Comparison of ENCODE assay signal across 1 cellular context in genomic region chr7:23298885-23299769, GRCh38.
TF ChIP-seq lines count a peak whose summit lies in the region.

Gene MALSU1 (plus strand): TSS chr7:23299339. CDS start chr7:23299353, 14 bp downstream.

TF ChIP-seq in K562, 482 proteins besides CTCF, POLR2A, EP300 and RAD21 (continued from another document and continues in another):
- TF ChIP-seq ZNF277 (CRISPR knock-in tag; IDR thresholded peaks at IDR 0.05; ENCODE audit: borderline replicate concordance) (no peak), SP2 (IDR thresholded peaks at IDR 0.05; ENCODE audit: extremely low read depth, low read depth, low read length, poor library complexity, severe bottlenecking) (no peak), SNRNP70 (optimal IDR thresholded peaks at IDR 0.05; ENCODE audit: low read depth, low read length) (no peak), ZNF766 (CRISPR knock-in tag; conservative IDR thresholded peaks at IDR 0.05) (peak; percentile 90; the same call in 1 of the 2 replicates), ZNF134 (CRISPR knock-in tag; conservative IDR thresholded peaks at IDR 0.05) (0 out of 2 replicates have a peak, but pooled peaks have one; percentile 12), CCNT2 (IDR thresholded peaks at IDR 0.05; ENCODE audit: borderline replicate concordance, extremely low read depth, insufficient read length, low read depth, low read length) (peak; percentile 82), SMARCA5 (IDR thresholded peaks at IDR 0.05) (no peak), MYC (IDR thresholded peaks at IDR 0.05; ENCODE audit: low read depth, low read length) (peak; percentile 88), MYC (CRISPR knock-in tag; IDR thresholded peaks at IDR 0.05; ENCODE audit: borderline replicate concordance, low read depth) (no peak; the same call in 1 of the 2 replicates), TAF15 (IDR thresholded peaks at IDR 0.05; ENCODE audit: low read depth, low read length) (no peak), MIER1 (IDR thresholded peaks at IDR 0.05; ENCODE audit: low read depth) (no peak), CREBBP (IDR thresholded peaks at IDR 0.05; ENCODE audit: low read depth, low read length) (no peak), KLF10 (CRISPR knock-in tag; IDR thresholded peaks at IDR 0.05) (no peak), STAG1 (CRISPR knock-in tag; IDR thresholded peaks at IDR 0.05; ENCODE audit: borderline replicate concordance) (no peak), ATF7 (IDR thresholded peaks at IDR 0.05) (peak; percentile 80), ZSCAN32 (CRISPR knock-in tag; IDR thresholded peaks at IDR 0.05) (no peak), SLC30A9 (CRISPR knock-in tag; IDR thresholded peaks at IDR 0.05) (no peak), TRIM28 (IDR thresholded peaks at IDR 0.05) (no peak), SIN3A (IDR thresholded peaks at IDR 0.05; ENCODE audit: borderline replicate concordance in 2 of 2, control insufficient read depth in 1 of 2, low read depth in 2 of 2, low read length in 2 of 2) (peak; percentile 61 to 91; a peak in 2 of 4 replicates), HEY1 (CRISPR knock-in tag; IDR thresholded peaks at IDR 0.05; ENCODE audit: borderline replicate concordance) (no peak), REST (CRISPR knock-in tag; IDR thresholded peaks at IDR 0.05; ENCODE audit: low read depth) (peak; percentile 29; the same call in 1 of the 2 replicates), MEF2D (tag; conservative IDR thresholded peaks at IDR 0.05; ENCODE audit: low read depth) (peak; percentile 72; the same call in 1 of the 2 replicates), BDP1 (IDR thresholded peaks at IDR 0.05; ENCODE audit: insufficient read depth, insufficient read length) (no peak), GATA2 (CRISPR knock-in tag; IDR thresholded peaks at IDR 0.05) (no peak), HCFC1 (IDR thresholded peaks at IDR 0.05; ENCODE audit: low read depth, low read length) (peak; percentile 78), PREB (CRISPR knock-in tag; IDR thresholded peaks at IDR 0.05) (no peak), FIP1L1 (IDR thresholded peaks at IDR 0.05; ENCODE audit: low read depth, low read length, poor library complexity, severe bottlenecking) (peak; percentile 59), CUX1 (CRISPR knock-in tag; IDR thresholded peaks at IDR 0.05) (no peak), CXXC5 (CRISPR knock-in tag; IDR thresholded peaks at IDR 0.05) (peak; percentile 83), ZNF407 (IDR thresholded peaks at IDR 0.05; ENCODE audit: low read depth) (no peak), TGIF2 (CRISPR knock-in tag; IDR thresholded peaks at IDR 0.05) (no peak), CHD2 (IDR thresholded peaks at IDR 0.05; ENCODE audit: low read depth, low read length) (no peak), SUPT5H (IDR thresholded peaks at IDR 0.05) (peak; percentile 95), JUND (IDR thresholded peaks at IDR 0.05; ENCODE audit: borderline replicate concordance, low read depth, low read length) (peak; percentile 63; the same call in 1 of the 2 replicates), JUND (tag; IDR thresholded peaks at IDR 0.05; ENCODE audit: borderline replicate concordance, low read depth, low read length) (no peak; the same call in 2 of the 3 replicates), MECOM (CRISPR knock-in tag; IDR thresholded peaks at IDR 0.05) (peak; percentile 46; the same call in 1 of the 2 replicates), MTA3 (IDR thresholded peaks at IDR 0.05; ENCODE audit: borderline replicate concordance) (0 out of 2 replicates have a peak, but pooled peaks have one; percentile 70), MAZ (CRISPR knock-in tag; conservative IDR thresholded peaks at IDR 0.05 in 1 of 2, IDR thresholded peaks at IDR 0.05 in 1 of 2) (peak; percentile 65 to 83; a peak in 3 of 4 replicates), SMC3 (conservative IDR thresholded peaks at IDR 0.05; ENCODE audit: insufficient read depth, low read depth, low read length) (no peak), ZKSCAN1 (IDR thresholded peaks at IDR 0.05; ENCODE audit: low read depth, low read length) (no peak)
